Comparison of ENCODE assay signal across 18 cellular contexts in the genomic region with DNA sequence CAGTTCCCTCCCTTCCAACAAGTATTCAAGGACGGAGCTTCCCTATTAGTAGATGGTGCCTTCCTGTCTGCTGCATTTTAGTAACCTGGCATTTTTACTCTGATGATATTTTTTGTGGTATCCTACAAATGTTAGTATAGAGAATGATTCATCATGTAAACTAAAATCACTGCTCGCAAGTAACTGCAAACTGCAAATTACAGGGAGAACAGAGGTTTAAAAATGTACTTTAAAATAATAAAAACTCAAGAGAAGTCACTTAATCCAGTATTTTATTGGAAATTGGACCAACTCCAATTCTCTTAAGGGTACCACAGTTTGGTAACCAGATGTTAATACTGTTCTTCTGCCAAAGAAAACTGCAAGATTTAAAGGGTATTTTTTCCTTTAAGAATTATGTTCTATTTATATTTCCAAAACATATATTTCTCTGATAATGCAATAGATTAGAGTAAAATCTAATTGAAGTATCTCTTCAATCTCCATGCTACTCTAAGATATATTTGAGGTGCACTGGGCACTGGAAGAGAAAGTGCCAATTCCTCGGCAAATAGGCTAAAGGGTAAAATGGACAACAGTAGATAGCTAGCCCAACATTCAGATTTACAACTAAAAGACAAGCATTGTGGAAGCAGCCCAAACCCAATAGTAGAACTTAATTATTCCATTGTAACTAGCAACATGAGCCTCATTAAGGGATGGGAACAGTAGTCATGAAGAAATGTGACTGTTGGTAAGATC.
DNase-seq lines count a peak whose midpoint lies in the region; ATAC-seq, FAIRE-seq and TF ChIP-seq lines count a peak whose summit lies in the region.
"Had no signal": no experiment of that assay in that cellular context is flagged by ENCODE, and none has a peak within 500 bp of the region (broad histone marks: within the 10 kb centered on the region; RNA-seq: fewer than 3 reads in every experiment).

No MANE protein-coding gene starts in this region.

- H3K4me2 ChIP-seq in astrocyte (ENCODE audit: low read length), result peak overlapping the region; percentile 16

- POLR2A ChIA-PET in Caco-2 (lab: Charles Lee), result no interaction called here

- H4K20me1 ChIP-seq in astrocyte (ENCODE audit: insufficient read depth, low read length), result peaks cover 3% of the 10 kb centered on the region

- CTCF ChIA-PET in Caco-2 (lab: Charles Lee), result no interaction called here

- FAIRE-seq in astrocyte (lab: Jason Lieb, UNC), result no peak
- FAIRE-seq in pancreas (lab: Jason Lieb, UNC), result no peak
- FAIRE-seq: A204.1 had no signal

- peak; percentile 26 for DNase-seq in NCI-H2171 treated with DMSO at 0.1 percent for 48 hours (lab: John Stamatoyannopoulos, UW)
- no peak for DNase-seq in NCI-H2171 (lab: John Stamatoyannopoulos, UW)
- peak; percentile 47 for DNase-seq in astrocyte (ENCODE audit: low read depth)
- DNase-seq in hepatic stellate cell (ENCODE audit: low spot score), result peak; percentile 15
- DNase-seq in natural killer cell, result no peak
- DNase-seq in Caco-2, result no peak
- no peak for DNase-seq in pancreas
- no peak for DNase-seq in activated T-cell treated with anti-CD3 and anti-CD28 coated beads, Interleukin-2, amount 50 U/mL, for 1 hour
- DNase-seq: activated effector memory CD4-positive, alpha-beta T cell treated with Interleukin-2 at 50 U/mL for 16 hours; amygdala; cortex of kidney; MG63; naive B cell; NCI-H524 treated with DMSO at 0.1 percent for 48 hours; posterior cingulate gyrus had no signal

- H3K27me3 ChIP-seq in astrocyte (ENCODE audit: insufficient read depth, low read length) (no peaks in the 10 kb centered on the region), Caco-2 (replicated peaks; ENCODE audit: control insufficient read depth, insufficient read depth, low read length) (no peaks in the 10 kb centered on the region), pancreas (no peaks in the 10 kb centered on the region)
- H3K27me3 ChIP-seq: MG63 had no signal

- ATAC-seq in natural killer cell (no peak), pancreas (no peak)
- ATAC-seq: activated CD4-positive, CD25-positive, alpha-beta regulatory T cell treated with anti-CD3 and anti-CD28 coated beads, Interleukin-2, amount 50 U/mL, for 24 hours had no signal

- no TSS peak for BruUV-seq in Caco-2 (replicated peaks; lab: Mats Ljungman, UMichigan)

- 79 to 88% methylated on average over 3 of the region's 3 CpGs for WGBS in pancreas, 2 donors

- intact Hi-C loops in natural killer cell (cut with micrococcal nuclease) (no loop called here), Caco-2 (cut with micrococcal nuclease; ENCODE audit: unreplicated experiment) (no loop called here), pancreas (cut with DNase I) (no loop called here)

- no peak overlapping the region for H3K4me3 ChIP-seq in astrocyte (ENCODE audit: insufficient read depth, low read depth, low read length)
- H3K4me3 ChIP-seq in Caco-2 (ENCODE audit: low read depth, low read length), result no peak overlapping the region
- no peak overlapping the region for H3K4me3 ChIP-seq in pancreas
- H3K4me3 ChIP-seq: lung, MG63 had no signal

- H3K4me3 Mint-ChIP-seq in astrocyte (ENCODE audit: unreplicated experiment), result no peak overlapping the region
- no peak overlapping the region for H3K4me3 Mint-ChIP-seq in natural killer cell
- H3K4me3 Mint-ChIP-seq in Caco-2 (ENCODE audit: unreplicated experiment), result no peak overlapping the region
- H3K4me3 Mint-ChIP-seq: naive B cell had no signal

- H3K27ac ChIP-seq in astrocyte (ENCODE audit: low read depth, low read length), result no peak overlapping the region
- no peak overlapping the region for H3K27ac ChIP-seq in pancreas

- H3K79me2 ChIP-seq in astrocyte (ENCODE audit: insufficient read depth, low read length), result no peaks in the 10 kb centered on the region

- no peak overlapping the region for H2AFZ ChIP-seq in astrocyte (ENCODE audit: low read depth, low read length)

- no peak overlapping the region for H3K9ac ChIP-seq in astrocyte (ENCODE audit: low read length)

- H3K9me3 Mint-ChIP-seq in astrocyte (ENCODE audit: unreplicated experiment) (no peaks in the 10 kb centered on the region), natural killer cell (no peaks in the 10 kb centered on the region), Caco-2 (ENCODE audit: unreplicated experiment) (peaks cover 10% of the 10 kb centered on the region)

- H3K36me3 ChIP-seq in astrocyte (ENCODE audit: insufficient read depth, low read length) (no peaks in the 10 kb centered on the region), Caco-2 (ENCODE audit: control insufficient read depth, insufficient read depth, low read length) (no peaks in the 10 kb centered on the region), pancreas (no peaks in the 10 kb centered on the region)
- H3K36me3 ChIP-seq: MG63 had no signal

- H3K36me3 Mint-ChIP-seq in astrocyte (ENCODE audit: low read depth, unreplicated experiment) (peaks cover 4% of the 10 kb centered on the region), natural killer cell (no peaks in the 10 kb centered on the region), Caco-2 (ENCODE audit: insufficient read depth, unreplicated experiment) (no peaks in the 10 kb centered on the region)
- H3K36me3 Mint-ChIP-seq: naive B cell had no signal

- H3K27ac Mint-ChIP-seq in astrocyte (ENCODE audit: unreplicated experiment), result no peak overlapping the region
- H3K27ac Mint-ChIP-seq in natural killer cell, result no peak overlapping the region
- H3K27ac Mint-ChIP-seq in Caco-2 (ENCODE audit: unreplicated experiment), result no peak overlapping the region
- H3K27ac Mint-ChIP-seq: naive B cell had no signal

- peaks cover 5% of the 10 kb centered on the region for H3K4me1 ChIP-seq in astrocyte (ENCODE audit: insufficient read depth, low read length)
- H3K4me1 ChIP-seq in Caco-2, result 0 out of 2 replicates have a peak, but pooled peaks cover 2% of the 10 kb centered on the region
- H3K4me1 ChIP-seq in pancreas, result peaks cover 0 to 10% (median 0%) of the 10 kb centered on the region in 3 donors

- TF ChIP-seq CTCF in astrocyte (IDR thresholded peaks at IDR 0.05; ENCODE audit: insufficient read depth, low read depth, low read length) (no peak), natural killer cell (IDR thresholded peaks at IDR 0.05) (no peak), Caco-2 (IDR thresholded peaks at IDR 0.05; ENCODE audit: insufficient read depth in 1 of 2, low read depth in 1 of 2, low read length in 1 of 2, severe bottlenecking in 1 of 2, unreplicated experiment in 1 of 2) (no peak), pancreas (IDR thresholded peaks at IDR 0.05) (no peak)

- peaks cover 6% of the 10 kb centered on the region for H3K4me1 Mint-ChIP-seq in astrocyte (ENCODE audit: low read depth, unreplicated experiment)
- no peaks in the 10 kb centered on the region for H3K4me1 Mint-ChIP-seq in natural killer cell
- H3K4me1 Mint-ChIP-seq in Caco-2 (ENCODE audit: low read depth, unreplicated experiment), result no peaks in the 10 kb centered on the region
- H3K4me1 Mint-ChIP-seq: naive B cell had no signal

- no peaks in the 10 kb centered on the region for H3K27me3 Mint-ChIP-seq in astrocyte (ENCODE audit: low read depth, unreplicated experiment)
- peaks cover 0 to 2% of the 10 kb centered on the region in 2 donors for H3K27me3 Mint-ChIP-seq in natural killer cell (ENCODE audit: low read depth in 2 of 2)
- H3K27me3 Mint-ChIP-seq in Caco-2 (ENCODE audit: insufficient read depth, unreplicated experiment), result peaks cover 3% of the 10 kb centered on the region
- H3K27me3 Mint-ChIP-seq: naive B cell had no signal

- no peaks in the 10 kb centered on the region for H3K9me3 ChIP-seq in astrocyte (ENCODE audit: insufficient read depth, low read depth, low read length)
- no peaks in the 10 kb centered on the region; the same call in 1 of the 2 replicates for H3K9me3 ChIP-seq in Caco-2
- H3K9me3 ChIP-seq in pancreas, result no peaks in the 10 kb centered on the region
- H3K9me3 ChIP-seq: MG63 had no signal

Comparison
In these comparisons a context has a peak if more than half of its experiments do, and no peak if none do; other contexts are left out.
1. DNase-seq: peak in NCI-H2171 treated with DMSO at 0.1 percent for 48 hours (single experiment), astrocyte (single experiment) and hepatic stellate cell (single experiment); none in NCI-H2171 (single experiment), natural killer cell (single experiment), Caco-2 (0 of 2), pancreas (0 of 6) and activated T-cell treated with anti-CD3 and anti-CD28 coated beads, Interleukin-2, amount 50 U/mL, for 1 hour (single experiment).